Comparison of ENCODE assay signal across 25 cellular contexts in genomic region chr6:161924516-161925116, GRCh38.
DNase-seq lines count a peak whose midpoint lies in the region; ATAC-seq, FAIRE-seq and TF ChIP-seq lines count a peak whose summit lies in the region.
"Had no signal": no experiment of that assay in that cellular context is flagged by ENCODE, and none has a peak within 500 bp of the region (broad histone marks: within the 10 kb centered on the region; RNA-seq: fewer than 3 reads in every experiment).

No MANE protein-coding gene starts in this region.

- ATAC-seq in left lobe of liver = peak; percentile 78
- ATAC-seq in CD4-positive, alpha-beta T cell (ENCODE audit: poor library complexity) = no peak
- ATAC-seq: CD8-positive, alpha-beta T cell had no signal

- DNase-seq in Calu3 = peak; percentile 31
- DNase-seq in astrocyte (ENCODE audit: low read depth) = peak; percentile 9
- DNase-seq in left lobe of liver (ENCODE audit: low spot score) = peak; percentile 62
- DNase-seq in activated CD4-positive, alpha-beta T cell treated with anti-CD3 and anti-CD28 coated beads for 4 hours = no peak
- no peak for DNase-seq in SJCRH30
- no peak for DNase-seq in NCI-H1436 (lab: John Stamatoyannopoulos, UW)
- no peak for DNase-seq in CD4-positive, alpha-beta T cell
- DNase-seq: ACHN; CD8-positive, alpha-beta T cell; DMS153; EL; GF-D8; Kasumi-1; NCI-H146; NCI-H2029; NCI-H226; NCI-H510A treated with DMSO at 0.1 percent for 48 hours; NCI-H774; RPMI8226; SHP77; SW 1271 had no signal

- H3K27me3 ChIP-seq in astrocyte (ENCODE audit: insufficient read depth, low read length) = no peaks in the 10 kb centered on the region
- H3K27me3 ChIP-seq in SJCRH30 = no peaks in the 10 kb centered on the region; the same call in 1 of the 2 replicates
- H3K27me3 ChIP-seq in CD4-positive, alpha-beta T cell (ENCODE audit: control insufficient read depth, insufficient read depth, low read length) = no peaks in the 10 kb centered on the region
- H3K27me3 ChIP-seq: BLaER1 treated with 17β-estradiol and CSF1 and Interleukin-3, amounts not matched to agents 10 nM and 100 nM had no signal

- H3K4me3 Mint-ChIP-seq in Calu3 (ENCODE audit: low read depth, unreplicated experiment) (no peak overlapping the region), astrocyte (ENCODE audit: unreplicated experiment) (no peak overlapping the region)
- no peak overlapping the region for H3K4me3 Mint-ChIP-seq in CD4-positive, alpha-beta T cell
- H3K4me3 Mint-ChIP-seq: CD8-positive, alpha-beta T cell had no signal

- FAIRE-seq in astrocyte (lab: Jason Lieb, UNC) = no peak
- FAIRE-seq: H54 had no signal

- H3K27me3 Mint-ChIP-seq in Calu3 (ENCODE audit: unreplicated experiment) (no peaks in the 10 kb centered on the region), astrocyte (ENCODE audit: low read depth, unreplicated experiment) (no peaks in the 10 kb centered on the region)
- H3K27me3 Mint-ChIP-seq in CD4-positive, alpha-beta T cell = no peaks in the 10 kb centered on the region

- no peak for TF ChIP-seq CTCF in 22Rv1 (IDR thresholded peaks at IDR 0.05)
- no peak for TF ChIP-seq CTCF in Calu3 (IDR thresholded peaks at IDR 0.05; ENCODE audit: unreplicated experiment)
- TF ChIP-seq CTCF in astrocyte (IDR thresholded peaks at IDR 0.05; ENCODE audit: insufficient read depth, low read depth, low read length) = no peak
- no peak for TF ChIP-seq CTCF in CD4-positive, alpha-beta T cell (IDR thresholded peaks at IDR 0.05)

- BruUV-seq in Calu3 (replicated peaks; lab: Mats Ljungman, UMichigan) = no TSS peak

- no peaks in the 10 kb centered on the region for H4K20me1 ChIP-seq in astrocyte (ENCODE audit: insufficient read depth, low read length)
- H4K20me1 ChIP-seq: BLaER1 treated with 17β-estradiol and CSF1 and Interleukin-3, amounts not matched to agents 10 nM and 100 nM had no signal

- peak overlapping the region; percentile 9; the same call in 1 of the 2 replicates for H3K27ac ChIP-seq in 22Rv1
- no peak overlapping the region for H3K27ac ChIP-seq in astrocyte (ENCODE audit: low read depth, low read length)
- no peak overlapping the region for H3K27ac ChIP-seq in SJCRH30
- H3K27ac ChIP-seq in CD4-positive, alpha-beta T cell (ENCODE audit: low read depth, low read length) = no peak overlapping the region
- H3K27ac ChIP-seq: BLaER1 treated with 17β-estradiol and CSF1 and Interleukin-3, amounts not matched to agents 10 nM and 100 nM; SK-N-MC had no signal

- H3K27ac Mint-ChIP-seq in Calu3 (ENCODE audit: unreplicated experiment) (peak overlapping the region; percentile 80), astrocyte (ENCODE audit: unreplicated experiment) (no peak overlapping the region)
- H3K27ac Mint-ChIP-seq in CD4-positive, alpha-beta T cell = no peak overlapping the region
- H3K27ac Mint-ChIP-seq: CD8-positive, alpha-beta T cell had no signal

- no peak overlapping the region for H3K4me2 ChIP-seq in astrocyte (ENCODE audit: low read length)
- H3K4me2 ChIP-seq: BLaER1 treated with 17β-estradiol and CSF1 and Interleukin-3, amounts not matched to agents 10 nM and 100 nM had no signal

- intact Hi-C loops in Calu3 (cut with micrococcal nuclease; ENCODE audit: unreplicated experiment) = loop anchor here (5.0 to 10.0 kb wide), 6 partner anchors 87 to 810 kb away; no protein-coding TSS in a partner anchor
- intact Hi-C loops in CD4-positive, alpha-beta T cell (cut with DNase I, micrococcal nuclease) = no loop called here

- POLR2A ChIA-PET in CD4-positive, alpha-beta T cell (lab: Charles Lee) = no interaction called here

- H3K9me3 ChIP-seq in astrocyte (ENCODE audit: insufficient read depth, low read depth, low read length) = no peaks in the 10 kb centered on the region
- H3K9me3 ChIP-seq in SJCRH30 (replicated peaks) = no peaks in the 10 kb centered on the region
- no peaks in the 10 kb centered on the region for H3K9me3 ChIP-seq in CD4-positive, alpha-beta T cell (ENCODE audit: control insufficient read depth, low read length)
- H3K9me3 ChIP-seq: BLaER1 treated with 17β-estradiol and CSF1 and Interleukin-3, amounts not matched to agents 10 nM and 100 nM had no signal

- no peaks in the 10 kb centered on the region for H3K79me2 ChIP-seq in astrocyte (ENCODE audit: insufficient read depth, low read length)

- H3K9me3 Mint-ChIP-seq in Calu3 (ENCODE audit: low read depth, unreplicated experiment) (no peaks in the 10 kb centered on the region), astrocyte (ENCODE audit: unreplicated experiment) (peaks cover 3% of the 10 kb centered on the region)
- no peaks in the 10 kb centered on the region for H3K9me3 Mint-ChIP-seq in CD4-positive, alpha-beta T cell
- H3K9me3 Mint-ChIP-seq: CD8-positive, alpha-beta T cell had no signal

- CTCF ChIA-PET in Calu3 (lab: Charles Lee) = interaction anchor here (1.0 kb wide), 1 partner anchor 176 kb away, joined by 3 read pairs; no protein-coding TSS in a partner anchor
- CTCF ChIA-PET in CD4-positive, alpha-beta T cell (lab: Charles Lee) = no interaction called here

- H3K36me3 ChIP-seq in astrocyte (ENCODE audit: insufficient read depth, low read length) (no peaks in the 10 kb centered on the region), SJCRH30 (no peaks in the 10 kb centered on the region)
- H3K36me3 ChIP-seq: BLaER1 treated with 17β-estradiol and CSF1 and Interleukin-3, amounts not matched to agents 10 nM and 100 nM had no signal

- H3K4me1 Mint-ChIP-seq in Calu3 (ENCODE audit: low read depth, unreplicated experiment) (peaks cover 46% of the 10 kb centered on the region), astrocyte (ENCODE audit: low read depth, unreplicated experiment) (peaks cover 20% of the 10 kb centered on the region)
- H3K4me1 Mint-ChIP-seq in CD4-positive, alpha-beta T cell (ENCODE audit: low read depth) = no peaks in the 10 kb centered on the region

- H3K9ac ChIP-seq in astrocyte (ENCODE audit: low read length) = no peak overlapping the region
- H3K9ac ChIP-seq: BLaER1 treated with 17β-estradiol and CSF1 and Interleukin-3, amounts not matched to agents 10 nM and 100 nM had no signal

- peaks cover 19% of the 10 kb centered on the region for H3K4me1 ChIP-seq in astrocyte (ENCODE audit: insufficient read depth, low read length)
- no peaks in the 10 kb centered on the region for H3K4me1 ChIP-seq in SJCRH30

- H3K36me3 Mint-ChIP-seq in Calu3 (ENCODE audit: insufficient read depth, unreplicated experiment) (no peaks in the 10 kb centered on the region), astrocyte (ENCODE audit: low read depth, unreplicated experiment) (no peaks in the 10 kb centered on the region)
- no peaks in the 10 kb centered on the region for H3K36me3 Mint-ChIP-seq in CD4-positive, alpha-beta T cell (ENCODE audit: low read depth)
- H3K36me3 Mint-ChIP-seq: CD8-positive, alpha-beta T cell had no signal

- H2AFZ ChIP-seq in astrocyte (ENCODE audit: low read depth, low read length) = peak overlapping the region; percentile 8

- H3K4me3 ChIP-seq in astrocyte (ENCODE audit: insufficient read depth, low read depth, low read length) = no peak overlapping the region
- H3K4me3 ChIP-seq in SJCRH30 = no peak overlapping the region
- H3K4me3 ChIP-seq: BLaER1 treated with 17β-estradiol and CSF1 and Interleukin-3, amounts not matched to agents 10 nM and 100 nM; SK-N-MC had no signal

Comparison
In these comparisons a context has a peak if more than half of its experiments do, and no peak if none do; other contexts are left out.
1. DNase-seq: peak in Calu3 (single experiment), astrocyte (single experiment) and left lobe of liver (single experiment); none in activated CD4-positive, alpha-beta T cell treated with anti-CD3 and anti-CD28 coated beads for 4 hours (0 of 2), SJCRH30 (0 of 2), NCI-H1436 (single experiment) and CD4-positive, alpha-beta T cell (0 of 10).